In the genomic region with DNA sequence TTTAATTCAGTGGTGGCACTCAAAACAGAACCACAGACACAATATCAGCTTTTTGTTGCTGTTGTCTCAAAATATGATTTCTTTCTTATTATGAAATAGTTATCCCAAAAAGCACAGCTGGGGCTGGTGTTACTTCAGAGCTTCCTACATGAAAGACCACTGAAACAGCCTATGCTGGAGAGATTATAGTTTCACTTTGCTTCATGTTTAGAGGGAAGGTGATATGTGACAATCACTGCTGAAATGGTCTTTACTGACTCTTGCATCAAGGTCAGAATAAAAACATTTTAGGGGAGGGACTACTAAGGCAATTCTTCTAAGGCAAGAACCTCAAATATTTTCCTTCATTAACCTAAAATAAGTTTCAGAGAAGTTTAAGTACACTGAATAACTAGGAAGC, we compare ENCODE assay signal across 11 cellular contexts.
DNase-seq lines count a peak whose midpoint lies in the region; ATAC-seq and TF ChIP-seq lines count a peak whose summit lies in the region.
"Had no signal": no experiment of that assay in that cellular context is flagged by ENCODE, and none has a peak within 500 bp of the region (broad histone marks: within the 10 kb centered on the region; RNA-seq: fewer than 3 reads in every experiment).

No MANE protein-coding gene starts in this region.

- H3K14ac ChIP-seq in neuronal stem cell (ENCODE audit: low read length): no peak overlapping the region

- H3K27me3 ChIP-seq in neuronal stem cell (ENCODE audit: control insufficient read depth in 3 of 3, insufficient read depth in 3 of 3, low read depth in 1 of 3, low read length in 3 of 3): no peaks in the 10 kb centered on the region

- H3K4ac ChIP-seq in neuronal stem cell (ENCODE audit: low read length): no peak overlapping the region

- H3K27me3 Mint-ChIP-seq in activated T-cell treated with anti-CD3 and anti-CD28 coated beads, Interleukin-2, amount 50 U/mL, for 24 hours: no peaks in the 10 kb centered on the region
- H3K27me3 Mint-ChIP-seq in T-helper 2 cell treated with Interferon-gamma antibody and Interleukin-4, amounts not matched to agents 5 μg/mL and 100 μg/mL, for 36 hours (ENCODE audit: low read depth): no peaks in the 10 kb centered on the region

- H3K9me3 ChIP-seq in neuronal stem cell (replicated peaks in 1 of 2; ENCODE audit: control insufficient read depth in 2 of 2, insufficient read depth in 1 of 2, low read depth in 1 of 2, low read length in 2 of 2): peaks cover 0 to 8% of the 10 kb centered on the region in 2 donors

- no peak overlapping the region for H3K4me2 ChIP-seq in neuronal stem cell (ENCODE audit: insufficient read depth, low read length, poor library complexity, severe bottlenecking)

- H3K23ac ChIP-seq in neuronal stem cell (ENCODE audit: low read depth, low read length, poor library complexity): no peak overlapping the region

- no peak overlapping the region for H2BK12ac ChIP-seq in neuronal stem cell (ENCODE audit: low read length)

- H3K27ac ChIP-seq in neuronal stem cell (replicated peaks; ENCODE audit: low read length): no peak overlapping the region

- peaks cover 0 to 8% of the 10 kb centered on the region in 2 donors for H3K4me1 ChIP-seq in neuronal stem cell (ENCODE audit: control insufficient read depth in 2 of 2, insufficient read depth in 1 of 2, low read depth in 1 of 2, low read length in 2 of 2)

- ATAC-seq in HG02798 (IDR thresholded peaks at IDR 0.05; ENCODE audit: poor library complexity, unreplicated experiment): peak; percentile 41
- peak; percentile 64 for ATAC-seq in stimulated activated naive CD8-positive, alpha-beta T cell treated with anti-CD3 and anti-CD28 coated beads, Interleukin-15, Interleukin-2, amounts not matched to agents 100 U/mL and 50 U/mL, for 24 hours

- no peak overlapping the region for H4K8ac ChIP-seq in neuronal stem cell (ENCODE audit: low read depth, low read length)

- TF ChIP-seq CTCF in foreskin fibroblast (IDR thresholded peaks at IDR 0.05; ENCODE audit: low read depth, low read length) (no peak), GM13976 (IDR thresholded peaks at IDR 0.05; ENCODE audit: borderline replicate concordance, control extremely low read depth, extremely low read depth, insufficient read depth, missing control alignments) (no peak)

- no peaks in the 10 kb centered on the region for H3K9me3 Mint-ChIP-seq in activated T-cell treated with anti-CD3 and anti-CD28 coated beads, Interleukin-2, amount 50 U/mL, for 24 hours
- H3K9me3 Mint-ChIP-seq in T-helper 2 cell treated with Interferon-gamma antibody and Interleukin-4, amounts not matched to agents 5 μg/mL and 100 μg/mL, for 36 hours: peaks cover 5% of the 10 kb centered on the region

- peak overlapping the region; percentile 87 for H3K27ac Mint-ChIP-seq in activated T-cell treated with anti-CD3 and anti-CD28 coated beads, Interleukin-2, amount 50 U/mL, for 24 hours
- peak overlapping the region; percentile 6 for H3K27ac Mint-ChIP-seq in T-helper 2 cell treated with Interferon-gamma antibody and Interleukin-4, amounts not matched to agents 5 μg/mL and 100 μg/mL, for 36 hours

- no peaks in the 10 kb centered on the region for H3K79me1 ChIP-seq in neuronal stem cell (ENCODE audit: low read depth, low read length)

- H3K4me3 Mint-ChIP-seq in activated T-cell treated with anti-CD3 and anti-CD28 coated beads, Interleukin-2, amount 50 U/mL, for 24 hours: peak overlapping the region; percentile 42
- H3K4me3 Mint-ChIP-seq in T-helper 2 cell treated with Interferon-gamma antibody and Interleukin-4, amounts not matched to agents 5 μg/mL and 100 μg/mL, for 36 hours: peak overlapping the region; percentile 25

- no peak overlapping the region for H4K91ac ChIP-seq in neuronal stem cell (ENCODE audit: low read depth, low read length, poor library complexity)

- H2AFZ ChIP-seq in neuronal stem cell (ENCODE audit: low read length): no peak overlapping the region

- no peak overlapping the region for H3K18ac ChIP-seq in neuronal stem cell (ENCODE audit: low read length)

- no peak overlapping the region for H2BK5ac ChIP-seq in neuronal stem cell (ENCODE audit: low read length)

- no peaks in the 10 kb centered on the region for H3K36me3 ChIP-seq in neuronal stem cell (replicated peaks in 1 of 2; ENCODE audit: control insufficient read depth in 2 of 2, insufficient read depth in 2 of 2, low read length in 2 of 2)

- H3K36me3 Mint-ChIP-seq in activated T-cell treated with anti-CD3 and anti-CD28 coated beads, Interleukin-2, amount 50 U/mL, for 24 hours (ENCODE audit: low read depth): peaks cover 2% of the 10 kb centered on the region
- peaks cover 14% of the 10 kb centered on the region for H3K36me3 Mint-ChIP-seq in T-helper 2 cell treated with Interferon-gamma antibody and Interleukin-4, amounts not matched to agents 5 μg/mL and 100 μg/mL, for 36 hours (ENCODE audit: low read depth)

- no peak overlapping the region for H2AK5ac ChIP-seq in neuronal stem cell (ENCODE audit: low read depth, low read length)

- no peak overlapping the region for H2BK15ac ChIP-seq in neuronal stem cell (ENCODE audit: low read length)

- no peak for DNase-seq in activated T-cell treated with anti-CD3 and anti-CD28 coated beads, Interleukin-2, amount 50 U/mL, for 24 hours
- DNase-seq in activated T-cell treated with anti-CD3 and anti-CD28 coated beads for 4 hours (no peak), foreskin fibroblast (no peak), neuronal stem cell (ENCODE audit: low spot score) (no peak), GM13976 (ENCODE audit: low spot score) (no peak)
- no peak for DNase-seq in T-helper 2 cell treated with Interferon-gamma antibody and Interleukin-4, amounts not matched to agents 5 μg/mL and 100 μg/mL, for 36 hours (ENCODE audit: low spot score)
- no peak for DNase-seq in stimulated activated naive CD8-positive, alpha-beta T cell treated with anti-CD3 and anti-CD28 coated beads, Interleukin-15, Interleukin-2, amounts not matched to agents 100 U/mL and 50 U/mL, for 24 hours
- DNase-seq: activated CD4-positive, alpha-beta T cell treated with anti-CD3 and anti-CD28 coated beads for 1 hour; SHP77; trophoblast cell had no signal

- H2BK120ac ChIP-seq in neuronal stem cell (ENCODE audit: low read depth, low read length): no peak overlapping the region

- no peak overlapping the region for H3K9ac ChIP-seq in neuronal stem cell (ENCODE audit: low read depth, low read length, poor library complexity)

- peaks cover 88% of the 10 kb centered on the region for H3K4me1 Mint-ChIP-seq in activated T-cell treated with anti-CD3 and anti-CD28 coated beads, Interleukin-2, amount 50 U/mL, for 24 hours (ENCODE audit: low read depth)
- H3K4me1 Mint-ChIP-seq in T-helper 2 cell treated with Interferon-gamma antibody and Interleukin-4, amounts not matched to agents 5 μg/mL and 100 μg/mL, for 36 hours (ENCODE audit: low read depth): peaks cover 69% of the 10 kb centered on the region

- H3K4me3 ChIP-seq in foreskin fibroblast (ENCODE audit: low read depth in 1 of 2, low read length in 2 of 2): no peak overlapping the region
- H3K4me3 ChIP-seq in neuronal stem cell (ENCODE audit: low read length in 2 of 2): no peak overlapping the region

- in situ Hi-C loops in GM13976 (cut with MboI; ENCODE audit: low sequenced_read_pairs, unreplicated experiment): no loop called here
